ENCODE assay signal across 16 cellular contexts in the genomic region with DNA sequence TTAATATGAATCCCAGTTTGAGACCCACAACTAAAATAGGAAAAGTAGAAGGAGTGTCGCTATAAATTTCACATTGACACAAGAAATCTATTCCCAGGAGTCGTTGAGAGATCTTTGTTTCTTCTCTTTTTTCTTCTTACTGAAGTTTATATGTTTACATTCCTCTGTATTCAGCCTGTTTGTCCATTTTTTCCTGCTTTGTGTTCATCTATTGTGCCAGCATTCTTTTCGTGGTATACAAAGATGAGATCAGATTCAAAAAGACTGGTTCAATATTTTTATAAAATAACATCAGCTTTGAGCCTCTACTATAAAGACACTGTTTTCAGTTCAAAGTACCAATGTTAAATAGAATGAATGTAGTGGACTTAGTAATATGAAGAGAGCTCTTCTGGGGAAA.
DNase-seq lines count a peak whose midpoint lies in the region; ATAC-seq, FAIRE-seq and TF ChIP-seq lines count a peak whose summit lies in the region.
"Had no signal": no experiment of that assay in that cellular context is flagged by ENCODE, and none has a peak within 500 bp of the region (broad histone marks: within the 10 kb centered on the region; RNA-seq: fewer than 3 reads in every experiment).

No MANE protein-coding gene starts in this region.

- peak overlapping the region; percentile 85 to 88 for H3K27ac ChIP-seq in breast epithelium
- peak overlapping the region; percentile 3 for H3K27ac ChIP-seq in urinary bladder (ENCODE audit: low read depth)

- H3K4me1 ChIP-seq in breast epithelium (peaks cover 7 to 12% of the 10 kb centered on the region in 2 donors), urinary bladder (ENCODE audit: insufficient read depth) (no peaks in the 10 kb centered on the region)

- 48% methylated on average over 3 of the region's 3 CpGs for WGBS in urinary bladder

- intact Hi-C loops in breast epithelium (cut with DNase I; ENCODE audit: low total_unique reads) (no loop called here), MCF 10A (cut with micrococcal nuclease) (no loop called here)

- ATAC-seq in GM18907 (IDR thresholded peaks at IDR 0.05; ENCODE audit: unreplicated experiment) = no peak

- H3K27me3 ChIP-seq in breast epithelium = no peaks in the 10 kb centered on the region

- POLR2A ChIA-PET in MCF 10A (lab: Yijun Ruan, JAX) = interaction anchor here (0.7 to 5.6 kb wide), 7 partner anchors 14 to 259 kb away, joined by 3 to 82 read pairs (median 8); a partner anchor contains a TSS

- FAIRE-seq in endometrium (lab: Jason Lieb, UNC) = peak; percentile 78
- FAIRE-seq: TTC549 had no signal

- no TSS peak for BruUV-seq in MCF 10A (replicated peaks; lab: Mats Ljungman, UMichigan)

- H3K4me3 Mint-ChIP-seq in MCF 10A (ENCODE audit: unreplicated experiment) (no peak overlapping the region), osteocyte (ENCODE audit: unreplicated experiment) (no peak overlapping the region)
- H3K4me3 Mint-ChIP-seq: activated naive CD4-positive, alpha-beta T cell treated with anti-CD3 and anti-CD28 coated beads for 36 hours had no signal

- DNase-seq in breast epithelium (ENCODE audit: low spot score in 2 of 2) (no peak), MCF 10A (ENCODE audit: unreplicated experiment) (no peak), osteocyte (ENCODE audit: extremely low spot score, unreplicated experiment) (no peak), NCI-H226 (no peak)
- no peak for DNase-seq in activated CD4-positive, alpha-beta T cell treated with anti-CD3 and anti-CD28 coated beads for 1 hour
- DNase-seq: activated CD8-positive, alpha-beta memory T cell treated with anti-CD3 and anti-CD28 coated beads for 24 hours; activated naive CD4-positive, alpha-beta T cell treated with anti-CD3 and anti-CD28 coated beads for 36 hours; cerebellar nuclear complex; foreskin melanocyte; NCI-H1417 treated with DMSO at 0.1 percent for 48 hours; stimulated activated CD4-positive, alpha-beta T cell treated with anti-CD3 and anti-CD28 coated beads, Interleukin-4, amount 100 ng/mL, for 24 hours; stimulated activated naive CD4-positive, alpha-beta T cell treated with Interleukin-2 at 50 U/mL for 16 hours had no signal

- H3K36me3 ChIP-seq in breast epithelium (no peaks in the 10 kb centered on the region), urinary bladder (ENCODE audit: insufficient read depth) (no peaks in the 10 kb centered on the region)

- TF ChIP-seq POLR2A in breast epithelium (IDR thresholded peaks at IDR 0.05) = no peak

- H3K9me3 Mint-ChIP-seq in MCF 10A (ENCODE audit: unreplicated experiment) = no peaks in the 10 kb centered on the region
- no peaks in the 10 kb centered on the region for H3K9me3 Mint-ChIP-seq in osteocyte (ENCODE audit: unreplicated experiment)
- H3K9me3 Mint-ChIP-seq: activated naive CD4-positive, alpha-beta T cell treated with anti-CD3 and anti-CD28 coated beads for 36 hours had no signal

- H3K27me3 Mint-ChIP-seq in MCF 10A (ENCODE audit: insufficient read depth, unreplicated experiment) (no peaks in the 10 kb centered on the region), osteocyte (ENCODE audit: unreplicated experiment) (no peaks in the 10 kb centered on the region)

- no peak overlapping the region for H3K4me3 ChIP-seq in breast epithelium
- no peak overlapping the region for H3K4me3 ChIP-seq in urinary bladder (ENCODE audit: low read depth, low read length)

- H3K27ac Mint-ChIP-seq in MCF 10A (ENCODE audit: low read depth, unreplicated experiment) = no peak overlapping the region
- peak overlapping the region; percentile 89 for H3K27ac Mint-ChIP-seq in osteocyte (ENCODE audit: unreplicated experiment)
- H3K27ac Mint-ChIP-seq: activated naive CD4-positive, alpha-beta T cell treated with anti-CD3 and anti-CD28 coated beads for 36 hours had no signal

- H3K36me3 Mint-ChIP-seq in MCF 10A (ENCODE audit: insufficient read depth, unreplicated experiment) = no peaks in the 10 kb centered on the region
- no peaks in the 10 kb centered on the region for H3K36me3 Mint-ChIP-seq in osteocyte (ENCODE audit: unreplicated experiment)

- H3K9me3 ChIP-seq in breast epithelium = no peaks in the 10 kb centered on the region

- CTCF ChIA-PET in MCF 10A (lab: Yijun Ruan, JAX) = interaction anchor here (0.6 to 7.5 kb wide), 18 partner anchors 9 to 589 kb away, joined by 3 to 93 read pairs (median 7); a partner anchor contains a TSS

- H3K4me1 Mint-ChIP-seq in MCF 10A (ENCODE audit: insufficient read depth, unreplicated experiment) = peaks cover 7% of the 10 kb centered on the region
- peaks cover 73% of the 10 kb centered on the region for H3K4me1 Mint-ChIP-seq in osteocyte (ENCODE audit: unreplicated experiment)

- TF ChIP-seq CTCF in breast epithelium (IDR thresholded peaks at IDR 0.05) (no peak), MCF 10A (IDR thresholded peaks at IDR 0.05; ENCODE audit: unreplicated experiment) (no peak), osteocyte (IDR thresholded peaks at IDR 0.05) (no peak)
